14 cellular contexts compared by ENCODE assay signal in genomic region chr14:89364316-89364715, GRCh38. TPM values are rescaled to one million over a fixed set of nuclear protein-coding genes. Genes with fewer than 3 reads are reported as not detected.
DNase-seq lines count a peak whose midpoint lies in the region; ATAC-seq and TF ChIP-seq lines count a peak whose summit lies in the region.
"Had no signal": no experiment of that assay in that cellular context is flagged by ENCODE, and none has a peak within 500 bp of the region (broad histone marks: within the 10 kb centered on the region; RNA-seq: fewer than 3 reads in every experiment).

No MANE protein-coding gene starts in this region.

- H3K36me3 ChIP-seq in neural cell (ENCODE audit: insufficient read depth, low read length) (no peaks in the 10 kb centered on the region), gastrocnemius medialis (no peaks in the 10 kb centered on the region)
- H3K36me3 ChIP-seq: MG63, upper lobe of left lung had no signal

- H3K4me3 ChIP-seq in HL-60 (replicated peaks; ENCODE audit: insufficient read depth, low read length) (no peak overlapping the region), neural cell (ENCODE audit: low read length) (no peak overlapping the region), gastrocnemius medialis (no peak overlapping the region)
- H3K4me3 ChIP-seq: lung, MG63 had no signal

- H2AFZ ChIP-seq in neural cell (ENCODE audit: low read depth, low read length), result no peak overlapping the region

- peak overlapping the region; percentile 74 for H3K4me3 Mint-ChIP-seq in activated T-cell treated with anti-CD3 and anti-CD28 coated beads, Interleukin-2, amount 50 U/mL, for 24 hours
- H3K4me3 Mint-ChIP-seq in activated T-helper 2 cell treated with anti-CD3 and anti-CD28 coated beads, Interferon-gamma antibody, Interleukin-2, Interleukin-4, amounts not matched to agents 10 μg/mL and 5 μg/mL and 100 μg/mL, durations not matched to agents 14 hours and 24 hours and 36 hours (ENCODE audit: low read depth), result peak overlapping the region; percentile 71

- no peak for TF ChIP-seq CTCF in HL-60 (IDR thresholded peaks at IDR 0.05; ENCODE audit: insufficient read depth, low read length)
- TF ChIP-seq CTCF in neural cell (IDR thresholded peaks at IDR 0.05; ENCODE audit: poor library complexity, severe bottlenecking), result no peak
- no peak for TF ChIP-seq CTCF in gastrocnemius medialis (IDR thresholded peaks at IDR 0.05 in 4 of 5, conservative IDR thresholded peaks at IDR 0.05 in 1 of 5)

- H3K4me1 ChIP-seq in gastrocnemius medialis, result peaks cover 64 to 66% of the 10 kb centered on the region in 2 donors

- peaks cover 28% of the 10 kb centered on the region for H3K36me3 Mint-ChIP-seq in activated T-cell treated with anti-CD3 and anti-CD28 coated beads, Interleukin-2, amount 50 U/mL, for 24 hours (ENCODE audit: low read depth)
- H3K36me3 Mint-ChIP-seq in activated T-helper 2 cell treated with anti-CD3 and anti-CD28 coated beads, Interferon-gamma antibody, Interleukin-2, Interleukin-4, amounts not matched to agents 10 μg/mL and 5 μg/mL and 100 μg/mL, durations not matched to agents 14 hours and 24 hours and 36 hours (ENCODE audit: low read depth), result peaks cover 44% of the 10 kb centered on the region

- no peaks in the 10 kb centered on the region for H3K9me3 ChIP-seq in neural cell (ENCODE audit: low read length)
- H3K9me3 ChIP-seq in gastrocnemius medialis, result no peaks in the 10 kb centered on the region
- H3K9me3 ChIP-seq: MG63, upper lobe of left lung had no signal

- no peak for TF ChIP-seq RAD21 in neural cell (conservative IDR thresholded peaks at IDR 0.05)

- no peak for TF ChIP-seq POLR2A in gastrocnemius medialis (IDR thresholded peaks at IDR 0.05)

- peak overlapping the region; percentile 72 for H3K27ac ChIP-seq in HL-60 (replicated peaks)
- H3K27ac ChIP-seq in neural cell (ENCODE audit: low read length), result no peak overlapping the region
- peak overlapping the region in 1 of 4 donors; percentile 57 for H3K27ac ChIP-seq in gastrocnemius medialis

- no peak for DNase-seq in activated T-cell treated with anti-CD3 and anti-CD28 coated beads, Interleukin-2, amount 50 U/mL, for 24 hours
- no peak for DNase-seq in activated T-cell treated with anti-CD3 and anti-CD28 coated beads, Interleukin-2, amount 50 U/mL, for 48 hours
- DNase-seq in HL-60 (ENCODE audit: low read depth in 1 of 2, low spot score in 1 of 2) (no peak), gastrocnemius medialis (no peak), SKM-1 (lab: John Stamatoyannopoulos, UW; ENCODE audit: unreplicated experiment) (no peak)
- no peak for DNase-seq in activated T-helper 2 cell treated with anti-CD3 and anti-CD28 coated beads, Interferon-gamma antibody, Interleukin-2, Interleukin-4, amounts not matched to agents 10 μg/mL and 5 μg/mL and 100 μg/mL, durations not matched to agents 14 hours and 24 hours and 36 hours (ENCODE audit: low spot score)
- DNase-seq: H7, hippocampal formation, MG63, PC-3 had no signal

- intact Hi-C loops in activated T-helper 2 cell treated with anti-CD3 and anti-CD28 coated beads, Interferon-gamma antibody, Interleukin-2, Interleukin-4, amounts not matched to agents 10 μg/mL and 5 μg/mL and 100 μg/mL, durations not matched to agents 14 hours and 24 hours and 36 hours (cut with micrococcal nuclease), result loop anchor here (2.0 kb wide), 1 partner anchor 52 kb away; the partner anchor contains the start of gene FOXN3
- intact Hi-C loops in gastrocnemius medialis (cut with DNase I; ENCODE audit: low total_unique reads), result no loop called here

- H3K4me1 Mint-ChIP-seq in activated T-cell treated with anti-CD3 and anti-CD28 coated beads, Interleukin-2, amount 50 U/mL, for 24 hours (ENCODE audit: low read depth), result peaks cover 65% of the 10 kb centered on the region
- peaks cover 47% of the 10 kb centered on the region for H3K4me1 Mint-ChIP-seq in activated T-helper 2 cell treated with anti-CD3 and anti-CD28 coated beads, Interferon-gamma antibody, Interleukin-2, Interleukin-4, amounts not matched to agents 10 μg/mL and 5 μg/mL and 100 μg/mL, durations not matched to agents 14 hours and 24 hours and 36 hours (ENCODE audit: low read depth)

- no peak for ATAC-seq in HG03196 (IDR thresholded peaks at IDR 0.05; ENCODE audit: unreplicated experiment)
- no peak for ATAC-seq in gastrocnemius medialis
- ATAC-seq: PC-3 had no signal

- H3K9me3 Mint-ChIP-seq in activated T-cell treated with anti-CD3 and anti-CD28 coated beads, Interleukin-2, amount 50 U/mL, for 24 hours, result peaks cover 5% of the 10 kb centered on the region
- H3K9me3 Mint-ChIP-seq in activated T-helper 2 cell treated with anti-CD3 and anti-CD28 coated beads, Interferon-gamma antibody, Interleukin-2, Interleukin-4, amounts not matched to agents 10 μg/mL and 5 μg/mL and 100 μg/mL, durations not matched to agents 14 hours and 24 hours and 36 hours, result no peaks in the 10 kb centered on the region

- in situ Hi-C loops in gastrocnemius medialis (cut with MboI; ENCODE audit: low sequenced_read_pairs in 4 of 4), result no loop called here

- no peaks in the 10 kb centered on the region for H3K79me2 ChIP-seq in neural cell (replicated peaks; ENCODE audit: insufficient read depth, low read length)

- no peaks in the 10 kb centered on the region for H3K27me3 ChIP-seq in HL-60 (ENCODE audit: insufficient read depth, poor library complexity, severe bottlenecking)
- H3K27me3 ChIP-seq in neural cell (ENCODE audit: insufficient read depth, low read depth, low read length), result no peaks in the 10 kb centered on the region
- H3K27me3 ChIP-seq in gastrocnemius medialis, result no peaks in the 10 kb centered on the region
- H3K27me3 ChIP-seq: MG63, upper lobe of left lung had no signal

- peak; percentile 11 for TF ChIP-seq EP300 in neural cell (conservative IDR thresholded peaks at IDR 0.05; ENCODE audit: poor library complexity, severe bottlenecking)

- H3F3A ChIP-seq in neural cell (ENCODE audit: insufficient read depth, low read length, poor library complexity, severe bottlenecking), result no peaks in the 10 kb centered on the region

- H4K20me1 ChIP-seq in neural cell (ENCODE audit: insufficient read depth), result no peaks in the 10 kb centered on the region

- H3K9me2 ChIP-seq in neural cell (ENCODE audit: insufficient read depth, low read length), result no peaks in the 10 kb centered on the region

- no peak overlapping the region for H3K9ac ChIP-seq in neural cell (ENCODE audit: low read length)

- no peaks in the 10 kb centered on the region for H3K27me3 Mint-ChIP-seq in activated T-cell treated with anti-CD3 and anti-CD28 coated beads, Interleukin-2, amount 50 U/mL, for 24 hours
- no peaks in the 10 kb centered on the region for H3K27me3 Mint-ChIP-seq in activated T-helper 2 cell treated with anti-CD3 and anti-CD28 coated beads, Interferon-gamma antibody, Interleukin-2, Interleukin-4, amounts not matched to agents 10 μg/mL and 5 μg/mL and 100 μg/mL, durations not matched to agents 14 hours and 24 hours and 36 hours (ENCODE audit: low read depth)

- H3K4me2 ChIP-seq in neural cell (ENCODE audit: low read length), result no peak overlapping the region

- peak overlapping the region; percentile 96 for H3K27ac Mint-ChIP-seq in activated T-cell treated with anti-CD3 and anti-CD28 coated beads, Interleukin-2, amount 50 U/mL, for 24 hours
- H3K27ac Mint-ChIP-seq in activated T-helper 2 cell treated with anti-CD3 and anti-CD28 coated beads, Interferon-gamma antibody, Interleukin-2, Interleukin-4, amounts not matched to agents 10 μg/mL and 5 μg/mL and 100 μg/mL, durations not matched to agents 14 hours and 24 hours and 36 hours, result peak overlapping the region; percentile 93

TF ChIP-seq in neural cell, 6 proteins besides CTCF, POLR2A, EP300 and RAD21:
- TF ChIP-seq SMC3 (conservative IDR thresholded peaks at IDR 0.05; ENCODE audit: poor library complexity) (no peak), EZH2 (IDR thresholded peaks at IDR 0.05; ENCODE audit: borderline replicate concordance, insufficient read depth, low read length, poor library complexity, severe bottlenecking) (no peak), POLR2AphosphoS5 (IDR thresholded peaks at IDR 0.05) (no peak), TAF1 (IDR thresholded peaks at IDR 0.05; ENCODE audit: low read depth) (no peak), MXI1 (conservative IDR thresholded peaks at IDR 0.05; ENCODE audit: poor library complexity, severe bottlenecking) (no peak)
- TF ChIP-seq, protein P1, sequence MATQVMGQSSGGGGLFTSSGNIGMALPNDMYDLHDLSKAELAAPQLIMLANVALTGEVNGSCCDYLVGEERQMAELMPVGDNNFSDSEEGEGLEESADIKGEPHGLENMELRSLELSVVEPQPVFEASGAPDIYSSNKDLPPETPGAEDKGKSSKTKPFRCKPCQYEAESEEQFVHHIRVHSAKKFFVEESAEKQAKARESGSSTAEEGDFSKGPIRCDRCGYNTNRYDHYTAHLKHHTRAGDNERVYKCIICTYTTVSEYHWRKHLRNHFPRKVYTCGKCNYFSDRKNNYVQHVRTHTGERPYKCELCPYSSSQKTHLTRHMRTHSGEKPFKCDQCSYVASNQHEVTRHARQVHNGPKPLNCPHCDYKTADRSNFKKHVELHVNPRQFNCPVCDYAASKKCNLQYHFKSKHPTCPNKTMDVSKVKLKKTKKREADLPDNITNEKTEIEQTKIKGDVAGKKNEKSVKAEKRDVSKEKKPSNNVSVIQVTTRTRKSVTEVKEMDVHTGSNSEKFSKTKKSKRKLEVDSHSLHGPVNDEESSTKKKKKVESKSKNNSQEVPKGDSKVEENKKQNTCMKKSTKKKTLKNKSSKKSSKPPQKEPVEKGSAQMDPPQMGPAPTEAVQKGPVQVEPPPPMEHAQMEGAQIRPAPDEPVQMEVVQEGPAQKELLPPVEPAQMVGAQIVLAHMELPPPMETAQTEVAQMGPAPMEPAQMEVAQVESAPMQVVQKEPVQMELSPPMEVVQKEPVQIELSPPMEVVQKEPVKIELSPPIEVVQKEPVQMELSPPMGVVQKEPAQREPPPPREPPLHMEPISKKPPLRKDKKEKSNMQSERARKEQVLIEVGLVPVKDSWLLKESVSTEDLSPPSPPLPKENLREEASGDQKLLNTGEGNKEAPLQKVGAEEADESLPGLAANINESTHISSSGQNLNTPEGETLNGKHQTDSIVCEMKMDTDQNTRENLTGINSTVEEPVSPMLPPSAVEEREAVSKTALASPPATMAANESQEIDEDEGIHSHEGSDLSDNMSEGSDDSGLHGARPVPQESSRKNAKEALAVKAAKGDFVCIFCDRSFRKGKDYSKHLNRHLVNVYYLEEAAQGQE (IDR thresholded peaks at IDR 0.05; ENCODE audit: borderline replicate concordance), result no peak

RNA-seq across cellular contexts. Expression of gene FOXN3, which starts 52.7 kb away (rescaled TPM):
- 131 and 135 TPM in 2 replicates for total RNA-seq in activated T-helper 2 cell treated with anti-CD3 and anti-CD28 coated beads, Interferon-gamma antibody, Interleukin-2, Interleukin-4, amounts not matched to agents 10 μg/mL and 5 μg/mL and 100 μg/mL, durations not matched to agents 14 hours and 24 hours and 36 hours
- polyA plus RNA-seq in neural cell, result 10.3 and 13.9 TPM in 2 replicates
- polyA minus RNA-seq in neural cell, result 50.4 and 60.1 TPM in 2 replicates
- 100 to 1,000 TPM in 3 of 4 donors, 10 to 100 TPM in 1; 99.6 to 172 (median 103) TPM for total RNA-seq in gastrocnemius medialis
